8 cellular contexts compared by ENCODE assay signal in the genomic region with DNA sequence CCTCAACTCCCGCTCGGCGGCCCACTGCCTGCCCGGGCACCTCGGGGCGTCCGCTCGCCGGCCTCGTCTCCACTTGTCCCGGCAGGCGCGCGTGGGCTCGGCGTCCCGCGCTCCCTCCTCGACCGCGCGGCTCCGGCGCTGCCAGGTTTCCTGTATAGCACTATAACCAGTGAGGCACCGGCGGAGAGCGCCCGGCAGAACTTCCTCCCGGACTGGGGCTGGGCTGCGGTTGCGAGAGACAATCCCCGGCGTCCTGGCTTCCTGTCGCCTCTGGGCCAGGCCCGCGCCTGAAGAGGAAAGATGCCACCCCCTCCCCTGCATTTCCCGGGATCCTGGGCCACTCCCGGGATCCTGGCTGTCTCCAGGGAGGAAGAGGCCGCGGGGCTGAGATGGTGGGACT.
A peak's percentile ranks its signal among the peaks of the same experiment; 100 is the strongest.
DNase-seq lines count a peak whose midpoint lies in the region; ATAC-seq and TF ChIP-seq lines count a peak whose summit lies in the region.

No MANE protein-coding gene starts in this region.

- peaks cover 34% of the 10 kb centered on the region for H4K20me1 ChIP-seq in BLaER1

- peak overlapping the region; percentile 100 for H3K4me2 ChIP-seq in BLaER1

- H3K27me3 ChIP-seq in BLaER1 (peaks cover 39% of the 10 kb centered on the region), HUES48 (ENCODE audit: control insufficient read depth, insufficient read depth, low read length) (peaks cover 58% of the 10 kb centered on the region)

- peak; percentile 63 for DNase-seq in activated CD4-positive, alpha-beta T cell treated with anti-CD3 and anti-CD28 coated beads for 48 hours
- DNase-seq in endothelial cell (ENCODE audit: low spot score) (peak; percentile 81), natural killer cell (no peak), NCI-H146 treated with DMSO at 0.1 percent for 48 hours (lab: John Stamatoyannopoulos, UW; ENCODE audit: unreplicated experiment) (no peak)

- H3K4me1 Mint-ChIP-seq in endothelial cell (ENCODE audit: unreplicated experiment) (peaks cover 36% of the 10 kb centered on the region), natural killer cell (peaks cover 19 to 33% of the 10 kb centered on the region in 2 donors)

- intact Hi-C loops in natural killer cell (cut with micrococcal nuclease) = no loop called here

- H3K36me3 Mint-ChIP-seq in endothelial cell (ENCODE audit: low read depth, unreplicated experiment) (peaks cover 23% of the 10 kb centered on the region), natural killer cell (no peaks in the 10 kb centered on the region)

- H3K4me1 ChIP-seq in BLaER1 (peaks cover 66% of the 10 kb centered on the region), HUES48 (ENCODE audit: control insufficient read depth, insufficient read depth, low read length) (peaks cover 19% of the 10 kb centered on the region)

- H3K4me3 Mint-ChIP-seq in endothelial cell (ENCODE audit: unreplicated experiment) = peak overlapping the region; percentile 87
- peak overlapping the region; percentile 80 for H3K4me3 Mint-ChIP-seq in natural killer cell

- H3K27ac Mint-ChIP-seq in endothelial cell (ENCODE audit: unreplicated experiment) (no peak overlapping the region), natural killer cell (peak overlapping the region in 1 of 2 donors; percentile 57)

- H3K9ac ChIP-seq in BLaER1 (peak overlapping the region; percentile 29; the same call in 1 of the 2 replicates), HUES48 (ENCODE audit: low read depth, low read length) (no peak overlapping the region)

- H3K36me3 ChIP-seq in BLaER1 (peaks cover 46% of the 10 kb centered on the region), HUES48 (ENCODE audit: control insufficient read depth, insufficient read depth, low read length) (no peaks in the 10 kb centered on the region)

- H3K9me3 ChIP-seq in BLaER1 (no peaks in the 10 kb centered on the region), HUES48 (ENCODE audit: control insufficient read depth, insufficient read depth, low read length) (no peaks in the 10 kb centered on the region)

- no peaks in the 10 kb centered on the region for H3K9me3 Mint-ChIP-seq in endothelial cell (ENCODE audit: unreplicated experiment)
- H3K9me3 Mint-ChIP-seq in natural killer cell = no peaks in the 10 kb centered on the region

- peak in 2 of 3 donors; percentile 9 to 14 for ATAC-seq in natural killer cell
- no peak for ATAC-seq in GM18868 (IDR thresholded peaks at IDR 0.05; ENCODE audit: unreplicated experiment)
- no peak for ATAC-seq in HG02798 (IDR thresholded peaks at IDR 0.05; ENCODE audit: poor library complexity, unreplicated experiment)

- no peak for TF ChIP-seq CTCF in endothelial cell (IDR thresholded peaks at IDR 0.05; ENCODE audit: unreplicated experiment)
- TF ChIP-seq CTCF in natural killer cell (IDR thresholded peaks at IDR 0.05) = no peak

- peaks cover 26% of the 10 kb centered on the region for H3K27me3 Mint-ChIP-seq in endothelial cell (ENCODE audit: unreplicated experiment)
- no peaks in the 10 kb centered on the region for H3K27me3 Mint-ChIP-seq in natural killer cell (ENCODE audit: low read depth in 2 of 2)

- H3K4me3 ChIP-seq in BLaER1 = peak overlapping the region; percentile 71
- H3K4me3 ChIP-seq in HUES48 (ENCODE audit: low read depth, low read length) = peak overlapping the region; percentile 75

- H3K27ac ChIP-seq in BLaER1 (peak overlapping the region; percentile 59), HUES48 (ENCODE audit: low read depth, low read length) (no peak overlapping the region)

Comparison
In these comparisons a context has a peak if more than half of its experiments do, and no peak if none do; other contexts are left out.
1. DNase-seq: peak in activated CD4-positive, alpha-beta T cell treated with anti-CD3 and anti-CD28 coated beads for 48 hours (single experiment) and endothelial cell (single experiment); none in natural killer cell (single experiment) and NCI-H146 treated with DMSO at 0.1 percent for 48 hours (single experiment).
2. ATAC-seq: peak in natural killer cell (2 of 3); none in GM18868 (single experiment) and HG02798 (single experiment).